ENCODE assay signal across 8 cellular contexts in genomic region chr12:53224268-53224896, GRCh38. TPM values are rescaled to one million over a fixed set of nuclear protein-coding genes. Genes with fewer than 3 reads are reported as not detected.
DNase-seq lines count a peak whose midpoint lies in the region; ATAC-seq and TF ChIP-seq lines count a peak whose summit lies in the region.

No MANE protein-coding gene starts in this region.

- H3K79me1 ChIP-seq in mesenchymal stem cell (replicated peaks; ENCODE audit: low read length, poor library complexity, severe bottlenecking): no peaks in the 10 kb centered on the region

- H3K4me1 Mint-ChIP-seq in brain: peaks cover 49% of the 10 kb centered on the region

- H3K9ac ChIP-seq in mesenchymal stem cell (ENCODE audit: low read length): peak overlapping the region; percentile 76

- DNase-seq in AG04450 (ENCODE audit: low read depth, low spot score) (no peak), HFF-Myc (ENCODE audit: extremely low read depth, low read depth) (no peak), mesenchymal stem cell (peak; percentile 36), amygdala (lab: John Stamatoyannopoulos, UW) (no peak), UCSD-AML1 (lab: John Stamatoyannopoulos, UW; ENCODE audit: unreplicated experiment) (no peak), cortex of kidney (lab: John Stamatoyannopoulos, UW) (no peak)

- H3K4ac ChIP-seq in mesenchymal stem cell (ENCODE audit: low read depth in 1 of 2, low read length in 2 of 2): peak overlapping the region in 1 of 2 experiments; percentile 94

- peak overlapping the region; percentile 13 for H4K8ac ChIP-seq in mesenchymal stem cell (ENCODE audit: low read length)

- no peaks in the 10 kb centered on the region for H3K9me3 Mint-ChIP-seq in brain

- H3K4me3 Mint-ChIP-seq in brain: peak overlapping the region; percentile 57 to 82 (median 67)

- peak overlapping the region in 1 of 2 experiments; percentile 44 for H3K14ac ChIP-seq in mesenchymal stem cell (ENCODE audit: low read length in 2 of 2)

- H2BK5ac ChIP-seq in mesenchymal stem cell (ENCODE audit: low read depth, low read length, poor library complexity, severe bottlenecking): no peak overlapping the region

- peak overlapping the region; percentile 40 for H4K91ac ChIP-seq in mesenchymal stem cell (ENCODE audit: low read length)

- no peak overlapping the region for H3K27ac ChIP-seq in AG04450 (ENCODE audit: low read depth, low read length)
- H3K27ac ChIP-seq in mesenchymal stem cell (ENCODE audit: low read length, poor library complexity, severe bottlenecking): no peak overlapping the region

- no peak overlapping the region for H2BK120ac ChIP-seq in mesenchymal stem cell (ENCODE audit: low read depth, low read length)

- CTCF ChIA-PET in AG04450 (lab: Charles Lee): no interaction called here

- no peak overlapping the region for H3K4me3 ChIP-seq in AG04450 (ENCODE audit: low read depth, low read length)
- H3K4me3 ChIP-seq in HFF-Myc (replicated peaks; ENCODE audit: low read depth, low read length): no peak overlapping the region
- H3K4me3 ChIP-seq in mesenchymal stem cell (ENCODE audit: insufficient read depth in 1 of 2, low read depth in 1 of 2, low read length in 2 of 2): no peak overlapping the region

- peaks cover 24% of the 10 kb centered on the region for H3K4me1 ChIP-seq in mesenchymal stem cell (ENCODE audit: control insufficient read depth, insufficient read depth, low read depth, low read length)

- peak overlapping the region; percentile 34 for H2AK5ac ChIP-seq in mesenchymal stem cell (ENCODE audit: low read length, severe bottlenecking)

- no peak overlapping the region for H3K4me2 ChIP-seq in mesenchymal stem cell (ENCODE audit: low read length, poor library complexity, severe bottlenecking)

- peak overlapping the region; percentile 1 for H2AFZ ChIP-seq in mesenchymal stem cell (ENCODE audit: low read depth, low read length)

- peak overlapping the region; percentile 92 to 98 (median 94) for H3K27ac Mint-ChIP-seq in brain

- H3K27me3 ChIP-seq in AG04450 (ENCODE audit: control insufficient read depth, insufficient read depth, low read length): no peaks in the 10 kb centered on the region
- no peaks in the 10 kb centered on the region for H3K27me3 ChIP-seq in mesenchymal stem cell (ENCODE audit: control insufficient read depth in 1 of 2, insufficient read depth in 1 of 2, low read length in 2 of 2)

- H3K9me3 ChIP-seq in AG04450 (ENCODE audit: control insufficient read depth, insufficient read depth, low read length): no peaks in the 10 kb centered on the region; the same call in 1 of the 2 replicates
- H3K9me3 ChIP-seq in mesenchymal stem cell (ENCODE audit: control insufficient read depth, low read length): no peaks in the 10 kb centered on the region

- peaks cover 13% of the 10 kb centered on the region in 2 experiments for H3K36me3 ChIP-seq in mesenchymal stem cell (ENCODE audit: control insufficient read depth in 1 of 2, insufficient read depth in 2 of 2, low read depth in 1 of 2, low read length in 2 of 2)

- H2BK12ac ChIP-seq in mesenchymal stem cell (ENCODE audit: low read length in 2 of 2): peak overlapping the region in 1 of 2 experiments; percentile 95

- no peaks in the 10 kb centered on the region for H3K36me3 Mint-ChIP-seq in brain

- peak overlapping the region; percentile 17 for H2BK15ac ChIP-seq in mesenchymal stem cell (ENCODE audit: low read depth, poor library complexity, severe bottlenecking)

- H3K27me3 Mint-ChIP-seq in brain: peaks cover 26% of the 10 kb centered on the region

- TF ChIP-seq CTCF in AG04450 (IDR thresholded peaks at IDR 0.05; ENCODE audit: low read depth, low read length) (peak; percentile 39), HFF-Myc (IDR thresholded peaks at IDR 0.05; ENCODE audit: low read depth, low read length, missing control alignments) (peak; percentile 37), brain (conservative IDR thresholded peaks at IDR 0.05) (peak in 1 of 2 experiments; percentile 47)

- no peak for ATAC-seq in HG03196 (IDR thresholded peaks at IDR 0.05; ENCODE audit: unreplicated experiment)

- no peak overlapping the region for H3K23ac ChIP-seq in mesenchymal stem cell (ENCODE audit: low read length in 2 of 2)

- 46% methylated on average over 6 of the region's 6 CpGs for WGBS in mesenchymal stem cell

- peak overlapping the region; percentile 86 to 88 for H3K18ac ChIP-seq in mesenchymal stem cell (ENCODE audit: low read depth in 1 of 2, low read length in 2 of 2)

- POLR2A ChIA-PET in AG04450 (lab: Yijun Ruan, JAX): no interaction called here

RNA-seq across cellular contexts. Expression of gene RARG, which starts 7.6 kb away (rescaled TPM):
- 20.1 and 25.6 TPM in 2 replicates for polyA plus RNA-seq in AG04450 (2011; rRNA removed)
- polyA minus RNA-seq in AG04450 (2011; rRNA and poly(A)+ RNA removed): 28.5 and 31.5 TPM in 2 replicates
- polyA plus RNA-seq in brain (ENCODE audit: insufficient read depth, low read depth, low replicate concordance): 4.1 TPM
- polyA plus RNA-seq in mesenchymal stem cell (2013, experiment 1 of 2): 20.0 TPM
- polyA plus RNA-seq in mesenchymal stem cell (2013, experiment 2 of 2): 20.3 TPM

RNA-seq across cellular contexts. Expression of gene ITGB7, which starts 17.3 kb away (rescaled TPM):
- polyA plus RNA-seq in AG04450 (2011; rRNA removed): 0.15 and 0.19 TPM in 2 replicates
- 0.09 and 1.0 TPM in 2 replicates for polyA minus RNA-seq in AG04450 (2011; rRNA and poly(A)+ RNA removed)
- polyA plus RNA-seq in brain (ENCODE audit: insufficient read depth, low read depth, low replicate concordance): 0.39 TPM
- polyA plus RNA-seq in mesenchymal stem cell (2013, experiment 1 of 2): 0.19 TPM
- 0.10 TPM for polyA plus RNA-seq in mesenchymal stem cell (2013, experiment 2 of 2)

RNA-seq across cellular contexts. Expression of gene CSAD, which starts 43.7 kb away (rescaled TPM):
- polyA plus RNA-seq in AG04450 (2011; rRNA removed) (18.9 and 21.6 TPM in 2 replicates), brain (ENCODE audit: insufficient read depth, low read depth, low replicate concordance) (2.6 TPM)
- polyA minus RNA-seq in AG04450 (2011; rRNA and poly(A)+ RNA removed): 10.2 and 10.5 TPM in 2 replicates
- 9.3 TPM for polyA plus RNA-seq in mesenchymal stem cell (2013, experiment 1 of 2)
- polyA plus RNA-seq in mesenchymal stem cell (2013, experiment 2 of 2): 8.4 TPM

RNA-seq across cellular contexts. Expression of gene ESPL1, which starts 43.7 kb away (rescaled TPM):
- 1.6 and 2.1 TPM in 2 replicates for polyA plus RNA-seq in AG04450 (2011; rRNA removed)
- polyA minus RNA-seq in AG04450 (2011; rRNA and poly(A)+ RNA removed): 3.0 and 3.6 TPM in 2 replicates
- polyA plus RNA-seq in brain (ENCODE audit: insufficient read depth, low read depth, low replicate concordance): 11.8 TPM
- 1.2 TPM for polyA plus RNA-seq in mesenchymal stem cell (2013, experiment 1 of 2)
- 1.2 TPM for polyA plus RNA-seq in mesenchymal stem cell (2013, experiment 2 of 2)

RNA-seq across cellular contexts. Expression of gene ZNF740, which starts 43.9 kb away (rescaled TPM):
- polyA plus RNA-seq in AG04450 (2011; rRNA removed) (20.9 and 21.7 TPM in 2 replicates), brain (ENCODE audit: insufficient read depth, low read depth, low replicate concordance) (11.0 TPM)
- polyA minus RNA-seq in AG04450 (2011; rRNA and poly(A)+ RNA removed): 37.1 and 38.0 TPM in 2 replicates
- 8.0 TPM for polyA plus RNA-seq in mesenchymal stem cell (2013, experiment 1 of 2)
- polyA plus RNA-seq in mesenchymal stem cell (2013, experiment 2 of 2): 7.8 TPM
